Comparison of ENCODE assay signal across 17 cellular contexts in genomic region chr3:3714572-3714971, GRCh38.
"Had no signal": no experiment of that assay in that cellular context is flagged by ENCODE, and none has a peak within 500 bp of the region (broad histone marks: within the 10 kb centered on the region; RNA-seq: fewer than 3 reads in every experiment).

No MANE protein-coding gene starts in this region.

- H3K27me3 Mint-ChIP-seq: naive B cell had no signal

- H3K36me3 ChIP-seq: brain microvascular endothelial cell, stomach, thoracic aorta had no signal

- H3K27ac ChIP-seq: brain microvascular endothelial cell, parathyroid adenoma, skin epidermis, stomach, thoracic aorta had no signal

- H3K27ac Mint-ChIP-seq: activated naive CD4-positive, alpha-beta T cell treated with anti-CD3 and anti-CD28 coated beads, Interleukin-2, amount 50 U/mL, for 72 hours; endodermal cell; immature natural killer cell; naive B cell had no signal

- H3K79me2 ChIP-seq: parathyroid adenoma had no signal

- H3K36me3 Mint-ChIP-seq: activated naive CD4-positive, alpha-beta T cell treated with anti-CD3 and anti-CD28 coated beads, Interleukin-2, amount 50 U/mL, for 72 hours had no signal

- H3K4me3 Mint-ChIP-seq: activated T-cell treated with anti-CD3 and anti-CD28 coated beads, Interleukin-2, amount 50 U/mL, for 4 hours; endodermal cell; immature natural killer cell; naive B cell had no signal

- H3K9me3 Mint-ChIP-seq: immature natural killer cell had no signal

- H3K4me1 Mint-ChIP-seq: immature natural killer cell, naive B cell had no signal

- H3K27me3 ChIP-seq: brain microvascular endothelial cell, stomach had no signal

- DNase-seq: activated CD4-positive, alpha-beta T cell treated with anti-CD3 and anti-CD28 coated beads, Interleukin-2, amount 50 U/mL, for 4 hours; activated effector memory CD4-positive, alpha-beta T cell treated with anti-CD3 and anti-CD28 coated beads, Interleukin-2, amount 50 U/mL, for 16 hours; activated T-cell treated with anti-CD3 and anti-CD28 coated beads, Interleukin-2, amount 50 U/mL, for 4 hours; brain microvascular endothelial cell; cerebellar nuclear complex; dermis blood vessel endothelial cell; endodermal cell; immature natural killer cell; naive B cell; stimulated activated CD4-positive, alpha-beta T cell treated with anti-CD3 and anti-CD28 coated beads, Interleukin-4, amount 100 ng/mL, for 4 hours; stomach had no signal

- H3K9ac ChIP-seq: parathyroid adenoma had no signal

- H3K4me1 ChIP-seq: parathyroid adenoma, stomach had no signal

- H2AFZ ChIP-seq: parathyroid adenoma had no signal

- H3K4me3 ChIP-seq: lung, skin epidermis, stomach, thoracic aorta had no signal

- ATAC-seq: activated CD4-positive, CD25-positive, alpha-beta regulatory T cell treated with anti-CD3 and anti-CD28 coated beads, Interleukin-2, amount 50 U/mL, for 24 hours; activated naive CD4-positive, alpha-beta T cell treated with anti-CD3 and anti-CD28 coated beads, Interleukin-2, amount 50 U/mL, for 72 hours; activated T-cell treated with anti-CD3 and anti-CD28 coated beads, Interleukin-2, amount 50 U/mL, for 4 hours had no signal

- H3K9me3 ChIP-seq: stomach, thoracic aorta had no signal
